1 cellular context compared by ENCODE assay signal in genomic region chr2:47249427-47249826, GRCh38.
TF ChIP-seq lines count a peak whose summit lies in the region.

No MANE protein-coding gene starts in this region.

TF ChIP-seq in H1, 55 proteins besides CTCF, POLR2A, EP300 and RAD21 (continued from another document):
- TF ChIP-seq CHD7 (IDR thresholded peaks at IDR 0.05; ENCODE audit: insufficient replicate concordance, low read length) (no peak), SIX5 (IDR thresholded peaks at IDR 0.05; ENCODE audit: low read depth, low read length) (no peak), CBX8 (IDR thresholded peaks at IDR 0.05; ENCODE audit: borderline replicate concordance, low read depth, low read length) (no peak), BCL11A (IDR thresholded peaks at IDR 0.05; ENCODE audit: low read depth in 2 of 2, low read length in 2 of 2) (no peak), SP2 (IDR thresholded peaks at IDR 0.05; ENCODE audit: low read length) (no peak), EGR1 (IDR thresholded peaks at IDR 0.05; ENCODE audit: borderline replicate concordance, low read depth, low read length) (no peak), ATF3 (IDR thresholded peaks at IDR 0.05; ENCODE audit: insufficient read depth, low read depth, low read length) (no peak), CTBP2 (IDR thresholded peaks at IDR 0.05; ENCODE audit: borderline replicate concordance, insufficient read depth, insufficient read length, low read length) (no peak)
